In genomic region chr19:58522709-58523108, GRCh38 we compare ENCODE assay signal across 20 cellular contexts.
"Had no signal": no experiment of that assay in that cellular context is flagged by ENCODE, and none has a peak within 500 bp of the region (broad histone marks: within the 10 kb centered on the region; RNA-seq: fewer than 3 reads in every experiment).

No MANE protein-coding gene starts in this region.

- H3K36me3 Mint-ChIP-seq: natural killer cell had no signal

- DNase-seq: activated B cell treated with CpG ODN at 0.5 μM for 24 hours; activated CD4-positive, alpha-beta T cell treated with anti-CD3 and anti-CD28 coated beads for 48 hours; activated CD8-positive, alpha-beta T cell treated with anti-CD3 and anti-CD28 coated beads for 36 hours; activated naive CD4-positive, alpha-beta T cell treated with anti-CD3 and anti-CD28 coated beads, Interleukin-2, amount 10 ng/mL, durations not matched to agents 7 days and 5 days; activated T-cell treated with anti-CD3 and anti-CD28 coated beads, Interleukin-2, amount 50 U/mL, for 1 hour; dermis blood vessel endothelial cell; foreskin melanocyte; hypothalamus; islet precursor cell; left colon; lower lobe of right lung; natural killer cell; occipital lobe; stimulated activated CD4-positive, alpha-beta T cell treated with anti-CD3 and anti-CD28 coated beads, Interleukin-12 subunit alpha, Interleukin-12 subunit beta, amount 100 ng/mL, for 4 hours; stimulated activated CD4-positive, alpha-beta T cell treated with anti-CD3 and anti-CD28 coated beads, Interleukin-1b, Interleukin-23, amount 100 ng/mL, for 48 hours; stimulated activated CD8-positive, alpha-beta memory T cell treated with anti-CD3 and anti-CD28 coated beads, Interleukin-4, amount 100 ng/mL, for 48 hours; stimulated activated naive CD4-positive, alpha-beta T cell treated with Interleukin-2 at 50 U/mL for 16 hours; tibial artery had no signal

- FAIRE-seq: urothelium cell line had no signal

- H3K4me3 Mint-ChIP-seq: activated B cell treated with CpG ODN at 0.5 μM for 24 hours; activated CD8-positive, alpha-beta T cell treated with anti-CD3 and anti-CD28 coated beads for 36 hours; activated naive CD4-positive, alpha-beta T cell treated with anti-CD3 and anti-CD28 coated beads, Interleukin-2, amount 10 ng/mL, durations not matched to agents 7 days and 5 days; natural killer cell had no signal

- H3K27me3 Mint-ChIP-seq: activated B cell treated with CpG ODN at 0.5 μM for 24 hours; activated CD8-positive, alpha-beta T cell treated with anti-CD3 and anti-CD28 coated beads for 36 hours had no signal

- H3K9me3 Mint-ChIP-seq: activated B cell treated with CpG ODN at 0.5 μM for 24 hours; activated CD8-positive, alpha-beta T cell treated with anti-CD3 and anti-CD28 coated beads for 36 hours; activated naive CD4-positive, alpha-beta T cell treated with anti-CD3 and anti-CD28 coated beads, Interleukin-2, amount 10 ng/mL, durations not matched to agents 7 days and 5 days; activated T-helper 2 cell treated with anti-CD3 and anti-CD28 coated beads, Interferon-gamma antibody, Interleukin-2, Interleukin-4, amounts not matched to agents 10 μg/mL and 5 μg/mL and 100 μg/mL, durations not matched to agents 14 hours and 24 hours and 36 hours; natural killer cell had no signal

- H3K36me3 ChIP-seq: lower lobe of right lung, tibial artery had no signal

- H3K4me3 ChIP-seq: lower lobe of right lung, tibial artery had no signal

- H3K27ac ChIP-seq: lower lobe of right lung, tibial artery had no signal

- H3K27ac Mint-ChIP-seq: activated B cell treated with CpG ODN at 0.5 μM for 24 hours; activated CD8-positive, alpha-beta T cell treated with anti-CD3 and anti-CD28 coated beads for 36 hours; activated naive CD4-positive, alpha-beta T cell treated with anti-CD3 and anti-CD28 coated beads, Interleukin-2, amount 10 ng/mL, durations not matched to agents 7 days and 5 days; activated T-helper 2 cell treated with anti-CD3 and anti-CD28 coated beads, Interferon-gamma antibody, Interleukin-2, Interleukin-4, amounts not matched to agents 10 μg/mL and 5 μg/mL and 100 μg/mL, durations not matched to agents 14 hours and 24 hours and 36 hours; natural killer cell had no signal

- H3K9me3 ChIP-seq: lower lobe of right lung, tibial artery had no signal

- ATAC-seq: activated CD8-positive, alpha-beta T cell treated with anti-CD3 and anti-CD28 coated beads for 36 hours; left colon; lower lobe of right lung; natural killer cell had no signal
